In the genomic region with DNA sequence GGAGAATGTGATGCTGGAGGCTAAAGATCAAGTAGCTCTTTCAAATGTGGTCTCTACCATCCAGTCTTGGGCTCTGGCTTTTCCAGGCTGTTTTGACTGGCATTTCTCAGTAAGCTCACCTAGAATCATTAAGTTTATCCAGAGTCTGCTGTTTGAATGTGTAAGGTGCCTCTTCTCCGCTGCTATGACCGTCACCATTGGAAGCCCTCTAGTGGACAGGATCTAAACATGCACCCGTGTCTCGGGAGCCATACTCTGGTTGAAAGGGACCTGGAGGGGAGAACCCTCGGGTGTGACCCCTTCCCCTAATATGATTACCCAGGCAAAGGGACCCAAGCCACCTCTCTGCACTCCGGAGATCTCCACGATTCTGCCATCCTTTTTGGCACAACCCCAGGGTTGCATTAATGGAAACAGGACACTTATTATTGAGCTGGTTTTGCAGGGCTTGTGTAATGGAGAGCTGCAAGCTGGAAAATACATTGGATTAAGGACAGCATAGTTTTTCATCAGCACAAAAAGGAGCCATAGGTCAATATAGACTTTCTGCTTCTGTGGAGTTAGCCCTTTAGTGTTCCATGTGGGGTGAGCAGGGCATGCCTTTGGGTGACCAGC, we compare ENCODE assay signal across 1 cellular context.
TF ChIP-seq lines count a peak whose summit lies in the region.

No MANE protein-coding gene starts in this region.

TF ChIP-seq in H1, 55 proteins besides CTCF, POLR2A, EP300 and RAD21:
- TF ChIP-seq SUZ12 (IDR thresholded peaks at IDR 0.05; ENCODE audit: low read length) (no peak), YY1 (IDR thresholded peaks at IDR 0.05; ENCODE audit: low read depth, low read length) (peak; percentile 48; the same call in 1 of the 2 replicates)
